1 cellular context compared by ENCODE assay signal in the genomic region with DNA sequence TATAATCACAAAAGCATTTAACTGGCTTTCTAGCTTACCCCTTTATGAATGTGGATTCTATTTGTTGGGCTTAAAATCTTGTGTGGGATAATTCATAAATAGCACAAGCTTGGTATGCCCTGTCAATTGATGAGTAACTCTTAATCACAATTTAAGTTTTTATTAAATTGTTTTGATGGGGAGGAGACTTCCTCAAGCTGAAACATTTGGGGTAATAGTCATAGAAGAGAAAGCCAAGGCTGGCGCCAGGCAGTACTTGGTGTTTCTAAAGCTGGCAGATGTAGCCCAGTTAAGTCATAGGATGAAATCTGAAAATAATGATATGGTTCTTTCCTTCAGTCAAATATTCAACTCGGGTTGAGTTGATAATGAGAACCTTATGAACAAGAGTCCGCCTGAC.
TF ChIP-seq lines count a peak whose summit lies in the region.

No MANE protein-coding gene starts in this region.

TF ChIP-seq in HepG2, 621 proteins besides CTCF, POLR2A, EP300 and RAD21 (continued from another document):
- TF ChIP-seq, protein P1, sequence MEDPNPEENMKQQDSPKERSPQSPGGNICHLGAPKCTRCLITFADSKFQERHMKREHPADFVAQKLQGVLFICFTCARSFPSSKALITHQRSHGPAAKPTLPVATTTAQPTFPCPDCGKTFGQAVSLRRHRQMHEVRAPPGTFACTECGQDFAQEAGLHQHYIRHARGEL (CRISPR knock-in tag; IDR thresholded peaks at IDR 0.05): no peak
- TF ChIP-seq PTBP1 (IDR thresholded peaks at IDR 0.05; ENCODE audit: low read depth, low read length, poor library complexity, severe bottlenecking) (no peak), JUNB (CRISPR knock-in tag; IDR thresholded peaks at IDR 0.05; ENCODE audit: borderline replicate concordance) (no peak), ADNP (CRISPR knock-in tag; IDR thresholded peaks at IDR 0.05) (no peak), RELA (CRISPR knock-in tag; IDR thresholded peaks at IDR 0.05) (no peak), NCOA2 (CRISPR knock-in tag; IDR thresholded peaks at IDR 0.05) (no peak)
TF ChIP-seq in HepG2: peak in this region for 0.
